Comparison of ENCODE assay signal across 1 cellular context in the genomic region with DNA sequence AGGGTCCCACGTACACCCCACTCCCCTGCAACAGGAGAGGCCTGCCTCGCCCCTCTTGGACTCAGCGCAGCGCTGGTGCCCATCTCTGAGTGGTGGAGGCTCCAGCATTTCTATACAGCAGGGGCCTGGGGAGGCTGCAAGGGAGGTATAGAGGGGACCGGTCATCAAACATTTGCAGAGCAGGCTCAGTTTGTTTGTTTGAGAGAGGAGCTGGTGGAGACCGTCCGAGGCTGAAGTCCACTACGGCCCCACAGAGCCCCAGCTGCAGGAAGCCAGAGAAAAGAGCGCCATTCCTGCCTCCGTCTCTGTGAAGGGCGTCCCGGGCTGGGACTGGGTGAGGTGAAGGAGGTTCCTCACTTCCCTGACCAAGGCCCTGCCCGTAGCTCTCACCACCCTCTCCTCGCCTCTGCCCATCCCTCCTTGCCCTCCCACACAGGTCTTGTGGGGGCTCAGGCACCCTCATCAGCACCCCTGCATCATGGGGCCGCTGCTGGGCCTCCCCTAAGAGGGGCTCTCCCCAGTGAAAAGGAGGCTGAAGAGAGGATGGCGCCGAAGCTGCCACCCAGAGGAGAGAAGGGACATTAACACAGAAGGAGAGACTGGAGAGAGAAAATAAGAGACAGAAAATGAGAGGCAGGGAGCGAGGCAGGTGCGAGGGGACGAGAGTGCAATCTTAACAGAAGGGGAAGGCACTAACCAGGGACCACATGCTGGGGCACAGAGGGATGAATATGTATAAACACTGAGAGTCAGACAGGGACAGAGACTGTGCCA.
TF ChIP-seq lines count a peak whose summit lies in the region.

No MANE protein-coding gene starts in this region.

TF ChIP-seq in HepG2, 621 proteins besides CTCF, POLR2A, EP300 and RAD21 (continued from another document and continues in another):
- no peak for TF ChIP-seq ZNF18 (CRISPR knock-in tag; IDR thresholded peaks at IDR 0.05; ENCODE audit: insufficient replicate concordance)
- 0 out of 2 replicates have a peak, but pooled peaks have one; percentile 56 for TF ChIP-seq MTA1 (CRISPR knock-in tag; IDR thresholded peaks at IDR 0.05; ENCODE audit: borderline replicate concordance)
- TF ChIP-seq, protein P1, sequence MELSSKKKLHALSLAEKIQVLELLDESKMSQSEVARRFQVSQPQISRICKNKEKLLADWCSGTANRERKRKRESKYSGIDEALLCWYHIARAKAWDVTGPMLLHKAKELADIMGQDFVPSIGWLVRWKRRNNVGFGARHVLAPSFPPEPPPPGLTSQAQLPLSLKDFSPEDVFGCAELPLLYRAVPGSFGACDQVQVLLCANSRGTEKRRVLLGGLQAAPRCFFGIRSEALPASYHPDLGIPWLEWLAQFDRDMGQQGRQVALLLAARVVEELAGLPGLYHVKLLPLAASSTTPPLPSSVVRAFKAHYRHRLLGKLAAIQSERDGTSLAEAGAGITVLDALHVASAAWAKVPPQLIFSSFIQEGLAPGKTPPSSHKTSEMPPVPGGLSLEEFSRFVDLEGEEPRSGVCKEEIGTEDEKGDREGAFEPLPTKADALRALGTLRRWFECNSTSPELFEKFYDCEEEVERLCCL (CRISPR knock-in tag; IDR thresholded peaks at IDR 0.05; ENCODE audit: borderline replicate concordance), result no peak
- TF ChIP-seq ATF7 (IDR thresholded peaks at IDR 0.05), result no peak
- TF ChIP-seq ATF7 (CRISPR knock-in tag; IDR thresholded peaks at IDR 0.05), result no peak; the same call in 1 of the 2 replicates
- peak; percentile 79 for TF ChIP-seq HNF1B (CRISPR knock-in tag; IDR thresholded peaks at IDR 0.05)
- TF ChIP-seq STAG1 (CRISPR knock-in tag; IDR thresholded peaks at IDR 0.05), result peak; percentile 58
- TF ChIP-seq, protein P2, sequence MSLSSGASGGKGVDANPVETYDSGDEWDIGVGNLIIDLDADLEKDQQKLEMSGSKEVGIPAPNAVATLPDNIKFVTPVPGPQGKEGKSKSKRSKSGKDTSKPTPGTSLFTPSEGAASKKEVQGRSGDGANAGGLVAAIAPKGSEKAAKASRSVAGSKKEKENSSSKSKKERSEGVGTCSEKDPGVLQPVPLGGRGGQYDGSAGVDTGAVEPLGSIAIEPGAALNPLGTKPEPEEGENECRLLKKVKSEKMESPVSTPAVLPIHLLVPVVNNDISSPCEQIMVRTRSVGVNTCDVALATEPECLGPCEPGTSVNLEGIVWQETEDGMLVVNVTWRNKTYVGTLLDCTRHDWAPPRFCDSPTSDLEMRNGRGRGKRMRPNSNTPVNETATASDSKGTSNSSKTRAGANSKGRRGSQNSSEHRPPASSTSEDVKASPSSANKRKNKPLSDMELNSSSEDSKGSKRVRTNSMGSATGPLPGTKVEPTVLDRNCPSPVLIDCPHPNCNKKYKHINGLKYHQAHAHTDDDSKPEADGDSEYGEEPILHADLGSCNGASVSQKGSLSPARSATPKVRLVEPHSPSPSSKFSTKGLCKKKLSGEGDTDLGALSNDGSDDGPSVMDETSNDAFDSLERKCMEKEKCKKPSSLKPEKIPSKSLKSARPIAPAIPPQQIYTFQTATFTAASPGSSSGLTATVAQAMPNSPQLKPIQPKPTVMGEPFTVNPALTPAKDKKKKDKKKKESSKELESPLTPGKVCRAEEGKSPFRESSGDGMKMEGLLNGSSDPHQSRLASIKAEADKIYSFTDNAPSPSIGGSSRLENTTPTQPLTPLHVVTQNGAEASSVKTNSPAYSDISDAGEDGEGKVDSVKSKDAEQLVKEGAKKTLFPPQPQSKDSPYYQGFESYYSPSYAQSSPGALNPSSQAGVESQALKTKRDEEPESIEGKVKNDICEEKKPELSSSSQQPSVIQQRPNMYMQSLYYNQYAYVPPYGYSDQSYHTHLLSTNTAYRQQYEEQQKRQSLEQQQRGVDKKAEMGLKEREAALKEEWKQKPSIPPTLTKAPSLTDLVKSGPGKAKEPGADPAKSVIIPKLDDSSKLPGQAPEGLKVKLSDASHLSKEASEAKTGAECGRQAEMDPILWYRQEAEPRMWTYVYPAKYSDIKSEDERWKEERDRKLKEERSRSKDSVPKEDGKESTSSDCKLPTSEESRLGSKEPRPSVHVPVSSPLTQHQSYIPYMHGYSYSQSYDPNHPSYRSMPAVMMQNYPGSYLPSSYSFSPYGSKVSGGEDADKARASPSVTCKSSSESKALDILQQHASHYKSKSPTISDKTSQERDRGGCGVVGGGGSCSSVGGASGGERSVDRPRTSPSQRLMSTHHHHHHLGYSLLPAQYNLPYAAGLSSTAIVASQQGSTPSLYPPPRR (CRISPR knock-in tag; IDR thresholded peaks at IDR 0.05; ENCODE audit: borderline replicate concordance), result peak; percentile 59
- 0 out of 2 replicates have a peak, but pooled peaks have one; percentile 49 for TF ChIP-seq SNAPC2 (CRISPR knock-in tag; IDR thresholded peaks at IDR 0.05)
- TF ChIP-seq, protein P3, sequence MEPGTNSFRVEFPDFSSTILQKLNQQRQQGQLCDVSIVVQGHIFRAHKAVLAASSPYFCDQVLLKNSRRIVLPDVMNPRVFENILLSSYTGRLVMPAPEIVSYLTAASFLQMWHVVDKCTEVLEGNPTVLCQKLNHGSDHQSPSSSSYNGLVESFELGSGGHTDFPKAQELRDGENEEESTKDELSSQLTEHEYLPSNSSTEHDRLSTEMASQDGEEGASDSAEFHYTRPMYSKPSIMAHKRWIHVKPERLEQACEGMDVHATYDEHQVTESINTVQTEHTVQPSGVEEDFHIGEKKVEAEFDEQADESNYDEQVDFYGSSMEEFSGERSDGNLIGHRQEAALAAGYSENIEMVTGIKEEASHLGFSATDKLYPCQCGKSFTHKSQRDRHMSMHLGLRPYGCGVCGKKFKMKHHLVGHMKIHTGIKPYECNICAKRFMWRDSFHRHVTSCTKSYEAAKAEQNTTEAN (CRISPR knock-in tag; conservative IDR thresholded peaks at IDR 0.05), result 0 out of 2 replicates have a peak, but pooled peaks have one; percentile 34
- peak; percentile 54; the same call in 1 of the 2 replicates for TF ChIP-seq SAFB2 (CRISPR knock-in tag; IDR thresholded peaks at IDR 0.05; ENCODE audit: borderline replicate concordance, low read depth)
- peak; percentile 89 for TF ChIP-seq HNF4A (CRISPR knock-in tag; IDR thresholded peaks at IDR 0.05)
- peak; percentile 37; the same call in 1 of the 2 replicates for TF ChIP-seq ZNF331 (CRISPR knock-in tag; IDR thresholded peaks at IDR 0.05)
- peak; percentile 64; the same call in 1 of the 2 replicates for TF ChIP-seq ZNF124 (CRISPR knock-in tag; IDR thresholded peaks at IDR 0.05)
- TF ChIP-seq ZNF629 (CRISPR knock-in tag; conservative IDR thresholded peaks at IDR 0.05), result peak; percentile 57
- TF ChIP-seq, protein P4, sequence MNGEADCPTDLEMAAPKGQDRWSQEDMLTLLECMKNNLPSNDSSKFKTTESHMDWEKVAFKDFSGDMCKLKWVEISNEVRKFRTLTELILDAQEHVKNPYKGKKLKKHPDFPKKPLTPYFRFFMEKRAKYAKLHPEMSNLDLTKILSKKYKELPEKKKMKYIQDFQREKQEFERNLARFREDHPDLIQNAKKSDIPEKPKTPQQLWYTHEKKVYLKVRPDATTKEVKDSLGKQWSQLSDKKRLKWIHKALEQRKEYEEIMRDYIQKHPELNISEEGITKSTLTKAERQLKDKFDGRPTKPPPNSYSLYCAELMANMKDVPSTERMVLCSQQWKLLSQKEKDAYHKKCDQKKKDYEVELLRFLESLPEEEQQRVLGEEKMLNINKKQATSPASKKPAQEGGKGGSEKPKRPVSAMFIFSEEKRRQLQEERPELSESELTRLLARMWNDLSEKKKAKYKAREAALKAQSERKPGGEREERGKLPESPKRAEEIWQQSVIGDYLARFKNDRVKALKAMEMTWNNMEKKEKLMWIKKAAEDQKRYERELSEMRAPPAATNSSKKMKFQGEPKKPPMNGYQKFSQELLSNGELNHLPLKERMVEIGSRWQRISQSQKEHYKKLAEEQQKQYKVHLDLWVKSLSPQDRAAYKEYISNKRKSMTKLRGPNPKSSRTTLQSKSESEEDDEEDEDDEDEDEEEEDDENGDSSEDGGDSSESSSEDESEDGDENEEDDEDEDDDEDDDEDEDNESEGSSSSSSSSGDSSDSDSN (CRISPR knock-in tag; IDR thresholded peaks at IDR 0.05), result peak; percentile 53
- TF ChIP-seq, protein P5, sequence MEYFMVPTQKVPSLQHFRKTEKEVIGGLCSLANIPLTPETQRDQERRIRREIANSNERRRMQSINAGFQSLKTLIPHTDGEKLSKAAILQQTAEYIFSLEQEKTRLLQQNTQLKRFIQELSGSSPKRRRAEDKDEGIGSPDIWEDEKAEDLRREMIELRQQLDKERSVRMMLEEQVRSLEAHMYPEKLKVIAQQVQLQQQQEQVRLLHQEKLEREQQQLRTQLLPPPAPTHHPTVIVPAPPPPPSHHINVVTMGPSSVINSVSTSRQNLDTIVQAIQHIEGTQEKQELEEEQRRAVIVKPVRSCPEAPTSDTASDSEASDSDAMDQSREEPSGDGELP (IDR thresholded peaks at IDR 0.05; ENCODE audit: borderline replicate concordance, low read depth), result peak; percentile 82; the same call in 1 of the 2 replicates
- peak; percentile 28; the same call in 1 of the 2 replicates for TF ChIP-seq ZMYM4 (CRISPR knock-in tag; IDR thresholded peaks at IDR 0.05)
- TF ChIP-seq MZF1 (CRISPR knock-in tag; IDR thresholded peaks at IDR 0.05; ENCODE audit: borderline replicate concordance), result no peak
- peak; percentile 50; the same call in 1 of the 2 replicates for TF ChIP-seq ZNF136 (CRISPR knock-in tag; IDR thresholded peaks at IDR 0.05; ENCODE audit: low read depth)
- TF ChIP-seq, protein P6, sequence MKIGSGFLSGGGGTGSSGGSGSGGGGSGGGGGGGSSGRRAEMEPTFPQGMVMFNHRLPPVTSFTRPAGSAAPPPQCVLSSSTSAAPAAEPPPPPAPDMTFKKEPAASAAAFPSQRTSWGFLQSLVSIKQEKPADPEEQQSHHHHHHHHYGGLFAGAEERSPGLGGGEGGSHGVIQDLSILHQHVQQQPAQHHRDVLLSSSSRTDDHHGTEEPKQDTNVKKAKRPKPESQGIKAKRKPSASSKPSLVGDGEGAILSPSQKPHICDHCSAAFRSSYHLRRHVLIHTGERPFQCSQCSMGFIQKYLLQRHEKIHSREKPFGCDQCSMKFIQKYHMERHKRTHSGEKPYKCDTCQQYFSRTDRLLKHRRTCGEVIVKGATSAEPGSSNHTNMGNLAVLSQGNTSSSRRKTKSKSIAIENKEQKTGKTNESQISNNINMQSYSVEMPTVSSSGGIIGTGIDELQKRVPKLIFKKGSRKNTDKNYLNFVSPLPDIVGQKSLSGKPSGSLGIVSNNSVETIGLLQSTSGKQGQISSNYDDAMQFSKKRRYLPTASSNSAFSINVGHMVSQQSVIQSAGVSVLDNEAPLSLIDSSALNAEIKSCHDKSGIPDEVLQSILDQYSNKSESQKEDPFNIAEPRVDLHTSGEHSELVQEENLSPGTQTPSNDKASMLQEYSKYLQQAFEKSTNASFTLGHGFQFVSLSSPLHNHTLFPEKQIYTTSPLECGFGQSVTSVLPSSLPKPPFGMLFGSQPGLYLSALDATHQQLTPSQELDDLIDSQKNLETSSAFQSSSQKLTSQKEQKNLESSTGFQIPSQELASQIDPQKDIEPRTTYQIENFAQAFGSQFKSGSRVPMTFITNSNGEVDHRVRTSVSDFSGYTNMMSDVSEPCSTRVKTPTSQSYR (CRISPR knock-in tag; IDR thresholded peaks at IDR 0.05; ENCODE audit: borderline replicate concordance), result peak; percentile 11; the same call in 1 of the 2 replicates
- TF ChIP-seq POGZ (CRISPR knock-in tag; IDR thresholded peaks at IDR 0.05), result peak; percentile 45; the same call in 1 of the 2 replicates
- 0 out of 2 replicates have a peak, but pooled peaks have one; percentile 28 for TF ChIP-seq SSRP1 (CRISPR knock-in tag; IDR thresholded peaks at IDR 0.05)
- TF ChIP-seq AGO2 (optimal IDR thresholded peaks at IDR 0.05; ENCODE audit: low read depth, low read length), result no peak
- no peak for TF ChIP-seq PLRG1 (conservative IDR thresholded peaks at IDR 0.05)
- TF ChIP-seq ZIK1 (CRISPR knock-in tag; IDR thresholded peaks at IDR 0.05; ENCODE audit: borderline replicate concordance, low read depth), result 0 out of 2 replicates have a peak, but pooled peaks have one; percentile 41
- TF ChIP-seq, protein P7, sequence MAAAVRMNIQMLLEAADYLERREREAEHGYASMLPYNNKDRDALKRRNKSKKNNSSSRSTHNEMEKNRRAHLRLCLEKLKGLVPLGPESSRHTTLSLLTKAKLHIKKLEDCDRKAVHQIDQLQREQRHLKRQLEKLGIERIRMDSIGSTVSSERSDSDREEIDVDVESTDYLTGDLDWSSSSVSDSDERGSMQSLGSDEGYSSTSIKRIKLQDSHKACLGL (CRISPR knock-in tag; IDR thresholded peaks at IDR 0.05), result peak; percentile 30; the same call in 1 of the 2 replicates
- TF ChIP-seq ADNP (CRISPR knock-in tag; IDR thresholded peaks at IDR 0.05), result peak; percentile 22; the same call in 1 of the 2 replicates
- peak; percentile 87; the same call in 1 of the 2 replicates for TF ChIP-seq ZNF430 (CRISPR knock-in tag; IDR thresholded peaks at IDR 0.05)
- peak; percentile 85; the same call in 1 of the 2 replicates for TF ChIP-seq ZFP91 (CRISPR knock-in tag; IDR thresholded peaks at IDR 0.05; ENCODE audit: borderline replicate concordance)
